ENCODE assay signal across 9 cellular contexts in genomic region chr22:43812149-43812842, GRCh38.
A peak's percentile ranks its signal among the peaks of the same experiment; 100 is the strongest.
DNase-seq lines count a peak whose midpoint lies in the region; ATAC-seq and TF ChIP-seq lines count a peak whose summit lies in the region.
"Had no signal": no experiment of that assay in that cellular context is flagged by ENCODE, and none has a peak within 500 bp of the region (broad histone marks: within the 10 kb centered on the region; RNA-seq: fewer than 3 reads in every experiment).

TSS of gene EFCAB6 (minus strand) at chr22:43812305. CDS start at chr22:43782318, 29,987 bp downstream.

- peak within 1 kb of the TSS; percentile 67 for H3K27ac ChIP-seq in 22Rv1

- DNase-seq in NCI-H2227 treated with DMSO at 0.1 percent for 48 hours (lab: John Stamatoyannopoulos, UW) (peak; percentile 89), iris pigment epithelial cell (ENCODE audit: low read depth) (peak; percentile 90)
- peak; percentile 74 to 82 (median 80) for DNase-seq in activated CD4-positive, CD25-positive, alpha-beta regulatory T cell (lab: John Stamatoyannopoulos, UW)
- DNase-seq in central memory CD4-positive, alpha-beta T cell, result peak; percentile 83
- DNase-seq in stimulated activated CD4-positive, alpha-beta T cell treated with anti-CD3 and anti-CD28 coated beads, Interleukin-12 subunit alpha, Interleukin-12 subunit beta, amount 100 ng/mL, for 24 hours (ENCODE audit: low read depth in 2 of 2), result peak; percentile 86 to 91
- DNase-seq: DND-41 had no signal

- TF ChIP-seq CTCF in 22Rv1 (IDR thresholded peaks at IDR 0.05), result no peak

- peak; percentile 68 for ATAC-seq in GM18520 (IDR thresholded peaks at IDR 0.05; ENCODE audit: unreplicated experiment)
- ATAC-seq in HG03095 (IDR thresholded peaks at IDR 0.05; ENCODE audit: unreplicated experiment), result peak; percentile 70

Comparison
In these comparisons a context has a peak if more than half of its experiments do, and no peak if none do; other contexts are left out.
1. Peak in every context shown above with its lines: DNase-seq, ATAC-seq and H3K27ac ChIP-seq.